8 cellular contexts compared by ENCODE assay signal in genomic region chr10:6920072-6921019, GRCh38.
DNase-seq lines count a peak whose midpoint lies in the region; ATAC-seq, FAIRE-seq and TF ChIP-seq lines count a peak whose summit lies in the region.

No MANE protein-coding gene starts in this region.

- no peaks in the 10 kb centered on the region for H3K36me3 ChIP-seq in MG63
- no peaks in the 10 kb centered on the region for H3K36me3 ChIP-seq in bronchial epithelial cell (ENCODE audit: control insufficient read depth, insufficient read depth, low read length)

- no peaks in the 10 kb centered on the region for H3K9me3 ChIP-seq in MG63

- DNase-seq in HCEC 1CT, result peak; percentile 53
- peak; percentile 45 for DNase-seq in MG63
- peak; percentile 61 for DNase-seq in activated CD4-positive, CD25-positive, alpha-beta regulatory T cell treated with anti-CD3 and anti-CD28 coated beads, Interleukin-2, amount 50 U/mL, for 16 hours (ENCODE audit: low read depth, low spot score)
- peak; percentile 67 for DNase-seq in bronchial epithelial cell (ENCODE audit: low read depth)
- peak; percentile 56 for DNase-seq in left lobe of liver (ENCODE audit: low spot score)
- DNase-seq in stimulated activated CD4-positive, alpha-beta T cell treated with anti-CD3 and anti-CD28 coated beads, Interleukin-4, amount 100 ng/mL, for 48 hours (ENCODE audit: low read depth in 2 of 2), result peak; percentile 66 to 76
- DNase-seq in NCI-H1694 (lab: John Stamatoyannopoulos, UW), result no peak

- ATAC-seq in left lobe of liver, result peak; percentile 91

- H3K4me3 ChIP-seq in GM12875 (ENCODE audit: low read depth, low read length) (no peak overlapping the region), MG63 (no peak overlapping the region), bronchial epithelial cell (ENCODE audit: low read depth, low read length) (no peak overlapping the region)

- no peak for FAIRE-seq in bronchial epithelial cell (lab: Jason Lieb, UNC)

- TF ChIP-seq CTCF in GM12875 (IDR thresholded peaks at IDR 0.05; ENCODE audit: borderline replicate concordance, insufficient read depth, low read depth, low read length) (peak; percentile 90), bronchial epithelial cell (IDR thresholded peaks at IDR 0.05; ENCODE audit: insufficient read depth, low read length, severe bottlenecking) (peak; percentile 85)

- peaks cover 2% of the 10 kb centered on the region; the same call in 1 of the 2 replicates for H3K27me3 ChIP-seq in MG63
- no peaks in the 10 kb centered on the region for H3K27me3 ChIP-seq in bronchial epithelial cell (ENCODE audit: control insufficient read depth, insufficient read depth, low read length)
